1 cellular context compared by ENCODE assay signal in the genomic region with DNA sequence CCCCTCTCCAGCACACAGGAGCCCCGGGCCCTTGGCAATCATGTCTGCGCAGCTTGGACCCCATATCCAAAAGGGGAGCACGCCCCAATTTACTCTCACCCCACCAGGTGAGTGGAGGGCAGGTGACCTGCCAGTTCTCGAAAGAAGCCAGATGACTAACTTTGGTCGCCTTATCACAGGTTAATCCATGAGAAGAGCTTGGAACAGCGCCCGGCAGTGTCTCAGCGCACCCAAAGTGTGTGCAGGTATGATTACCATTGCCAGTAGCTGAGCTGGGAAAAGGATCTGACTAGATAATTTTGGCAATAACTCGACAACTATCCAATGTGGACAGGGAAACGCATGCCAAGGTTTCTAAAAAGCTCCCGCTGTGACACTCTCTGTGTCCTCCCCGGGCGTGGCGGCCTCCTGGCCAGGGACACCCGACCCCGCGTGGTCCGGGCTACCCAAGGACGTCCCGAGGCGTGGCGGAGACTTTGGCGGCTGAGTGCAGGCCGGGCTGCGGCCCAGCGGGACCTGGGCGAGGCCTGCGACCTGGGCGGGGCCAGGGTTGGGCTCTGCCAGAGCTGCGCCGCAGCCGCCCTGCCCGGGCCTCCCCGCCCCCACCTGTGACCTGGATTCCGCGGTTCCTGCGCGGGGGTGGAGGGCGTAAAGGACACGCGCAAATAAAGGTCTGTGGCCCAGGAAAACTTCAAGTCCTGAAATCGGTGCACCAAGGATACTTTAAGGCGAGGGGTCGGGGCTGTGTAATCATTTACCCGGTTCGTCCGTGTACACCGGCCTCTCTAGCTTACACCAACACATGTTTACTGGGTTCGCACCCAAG.
TF ChIP-seq lines count a peak whose summit lies in the region.

No MANE protein-coding gene starts in this region.

TF ChIP-seq in GM23338, 12 proteins besides CTCF, POLR2A, EP300 and RAD21 (continued from another document):
- TF ChIP-seq, protein P1, sequence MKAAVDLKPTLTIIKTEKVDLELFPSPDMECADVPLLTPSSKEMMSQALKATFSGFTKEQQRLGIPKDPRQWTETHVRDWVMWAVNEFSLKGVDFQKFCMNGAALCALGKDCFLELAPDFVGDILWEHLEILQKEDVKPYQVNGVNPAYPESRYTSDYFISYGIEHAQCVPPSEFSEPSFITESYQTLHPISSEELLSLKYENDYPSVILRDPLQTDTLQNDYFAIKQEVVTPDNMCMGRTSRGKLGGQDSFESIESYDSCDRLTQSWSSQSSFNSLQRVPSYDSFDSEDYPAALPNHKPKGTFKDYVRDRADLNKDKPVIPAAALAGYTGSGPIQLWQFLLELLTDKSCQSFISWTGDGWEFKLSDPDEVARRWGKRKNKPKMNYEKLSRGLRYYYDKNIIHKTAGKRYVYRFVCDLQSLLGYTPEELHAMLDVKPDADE (IDR thresholded peaks at IDR 0.05): no peak
- peak; percentile 67 for TF ChIP-seq POLR2AphosphoS5 (IDR thresholded peaks at IDR 0.05; ENCODE audit: low read depth)
- TF ChIP-seq STAT1 (IDR thresholded peaks at IDR 0.05; ENCODE audit: unreplicated experiment): no peak
- TF ChIP-seq EZH2phosphoT487 (IDR thresholded peaks at IDR 0.05; ENCODE audit: unreplicated experiment): no peak
- TF ChIP-seq JUNB (IDR thresholded peaks at IDR 0.05; ENCODE audit: unreplicated experiment): no peak
- TF ChIP-seq ZNF114 (CRISPR knock-in tag; IDR thresholded peaks at IDR 0.05): no peak
- TF ChIP-seq EZH2 (IDR thresholded peaks at IDR 0.05; ENCODE audit: low read depth, unreplicated experiment): no peak
TF ChIP-seq in GM23338: peak in this region for 1.
